ENCODE assay signal across 8 cellular contexts in genomic region chr2:233247744-233248143, GRCh38. TPM values are rescaled to one million over a fixed set of nuclear protein-coding genes. Genes with fewer than 3 reads are reported as not detected.
DNase-seq lines count a peak whose midpoint lies in the region; ATAC-seq and TF ChIP-seq lines count a peak whose summit lies in the region.

No MANE protein-coding gene starts in this region.

- H3K18ac ChIP-seq in IMR-90 (ENCODE audit: low read depth, low read length) = no peak overlapping the region

- TF ChIP-seq CTCF in IMR-90 (conservative IDR thresholded peaks at IDR 0.05; ENCODE audit: low read depth, low read length) = no peak

- H3K9me3 Mint-ChIP-seq in effector memory CD8-positive, alpha-beta T cell = no peaks in the 10 kb centered on the region

- H3K4me1 ChIP-seq in IMR-90 (ENCODE audit: control insufficient read depth, insufficient read depth, low read length) = no peaks in the 10 kb centered on the region

- TF ChIP-seq POLR2A in IMR-90 (IDR thresholded peaks at IDR 0.05; ENCODE audit: low read depth, low read length) = no peak

- intact Hi-C loops in IMR-90 (cut with micrococcal nuclease) = no loop called here

- H3K9me1 ChIP-seq in IMR-90 (ENCODE audit: insufficient read depth, low read length) = no peaks in the 10 kb centered on the region

- no peak overlapping the region for H2AK9ac ChIP-seq in IMR-90 (replicated peaks; ENCODE audit: low read depth, low read length, poor library complexity)

- no peak overlapping the region for H3K14ac ChIP-seq in IMR-90 (replicated peaks; ENCODE audit: low read depth, low read length)

- H3K4me3 Mint-ChIP-seq in effector memory CD8-positive, alpha-beta T cell = no peak overlapping the region

- ATAC-seq in IMR-90 (ENCODE audit: low read depth) = no peak
- ATAC-seq in effector memory CD8-positive, alpha-beta T cell (replicated peaks) = peak; percentile 39

- H4K8ac ChIP-seq in IMR-90 (ENCODE audit: low read depth in 2 of 2, low read length in 2 of 2) = no peak overlapping the region

- no peak for TF ChIP-seq RAD21 in IMR-90 (IDR thresholded peaks at IDR 0.05; ENCODE audit: low read length)

- no peak overlapping the region for H2AFZ ChIP-seq in IMR-90 (replicated peaks; ENCODE audit: low read length, poor library complexity)

- H3K56ac ChIP-seq in IMR-90 (ENCODE audit: extremely low read depth, insufficient read depth, low read length) = no peak overlapping the region

- no peaks in the 10 kb centered on the region for H3K36me3 ChIP-seq in IMR-90 (ENCODE audit: control insufficient read depth, insufficient read depth, low read length)

- no peaks in the 10 kb centered on the region for H3K27me3 Mint-ChIP-seq in effector memory CD8-positive, alpha-beta T cell

- H3K79me1 ChIP-seq in IMR-90 (ENCODE audit: low read depth in 1 of 2, low read length in 2 of 2) = peaks cover 5 to 11% of the 10 kb centered on the region in 2 experiments; a peak in 3 of 4 replicates

- H3K4ac ChIP-seq in IMR-90 (ENCODE audit: low read depth, low read length) = no peak overlapping the region

- no TSS peak for BruUV-seq in IMR-90 (replicated peaks; lab: Mats Ljungman, UMichigan)

- peaks cover 26 to 36% of the 10 kb centered on the region in 2 donors for H3K4me1 Mint-ChIP-seq in effector memory CD8-positive, alpha-beta T cell (ENCODE audit: low read depth in 2 of 2)

- CTCF ChIA-PET in IMR-90 (lab: Yijun Ruan, JAX) = no interaction called here

- POLR2A ChIA-PET in IMR-90 (lab: Charles Lee; ENCODE audit: unreplicated experiment) = no interaction called here

- peak overlapping the region; percentile 47 to 63 for H3K27ac Mint-ChIP-seq in effector memory CD8-positive, alpha-beta T cell

- peaks cover 18% of the 10 kb centered on the region for H3K36me3 Mint-ChIP-seq in effector memory CD8-positive, alpha-beta T cell (ENCODE audit: insufficient read depth)

- no peak overlapping the region for H3K27ac ChIP-seq in IMR-90 (ENCODE audit: insufficient read depth, low read length)

- no peak overlapping the region for H4K5ac ChIP-seq in IMR-90 (ENCODE audit: low read depth, low read length)

- no peak overlapping the region for H3K9ac ChIP-seq in IMR-90 (ENCODE audit: low read depth, low read length)

- H2AK5ac ChIP-seq in IMR-90 (ENCODE audit: low read depth, low read length) = no peak overlapping the region

- no peak overlapping the region for H2BK15ac ChIP-seq in IMR-90 (ENCODE audit: low read depth, low read length)

- H3K4me3 ChIP-seq in IMR-90 (ENCODE audit: insufficient read depth, low read depth, low read length) = no peak overlapping the region

- H2BK5ac ChIP-seq in IMR-90 (ENCODE audit: low read depth, low read length, poor library complexity, severe bottlenecking) = no peak overlapping the region

- H3K9me3 ChIP-seq in IMR-90 (ENCODE audit: control insufficient read depth, insufficient read depth, low read length) = no peaks in the 10 kb centered on the region

- H3K27me3 ChIP-seq in IMR-90 (ENCODE audit: control insufficient read depth, insufficient read depth, low read length) = peaks cover 3% of the 10 kb centered on the region; the same call in 1 of the 2 replicates

- no peak overlapping the region for H4K91ac ChIP-seq in IMR-90 (ENCODE audit: insufficient read depth, low read depth, low read length)

- dilution Hi-C loops in IMR-90 (cut with HindIII; ENCODE audit: low sequenced_read_pairs, unreplicated experiment) = no loop called here

- no peak overlapping the region for H2BK120ac ChIP-seq in IMR-90 (ENCODE audit: low read depth, low read length)

- no peak overlapping the region for H3K4me2 ChIP-seq in IMR-90 (ENCODE audit: low read depth, low read length)

- DNase-seq in IMR-90 (peak; percentile 34), OCI-M2 (lab: John Stamatoyannopoulos, UW; ENCODE audit: unreplicated experiment) (no peak), NCI-H2227 treated with DMSO at 0.1 percent for 48 hours (lab: John Stamatoyannopoulos, UW) (no peak), Ammon's horn (ENCODE audit: low spot score) (no peak), hepatic stellate cell (ENCODE audit: low spot score) (no peak)
- peak; percentile 49 for DNase-seq in activated CD4-positive, alpha-beta T cell treated with anti-CD3 and anti-CD28 coated beads for 1 hour
- peak in 1 of 3 experiments; percentile 16 for DNase-seq in effector memory CD8-positive, alpha-beta T cell
- peak; percentile 30 to 54 for DNase-seq in stimulated activated CD4-positive, alpha-beta T cell treated with anti-CD3 and anti-CD28 coated beads, Interleukin-4, amount 100 ng/mL, for 48 hours (ENCODE audit: low read depth in 2 of 2)

- no peak overlapping the region for H2BK20ac ChIP-seq in IMR-90 (ENCODE audit: low read depth, low read length)

- no peak overlapping the region for H3K23ac ChIP-seq in IMR-90 (ENCODE audit: low read depth, low read length)

- no peaks in the 10 kb centered on the region for H4K20me1 ChIP-seq in IMR-90 (ENCODE audit: insufficient read depth, low read length)

- in situ Hi-C loops in IMR-90 (cut with MboI; ENCODE audit: low sequenced_read_pairs) = no loop called here

TF ChIP-seq in IMR-90, 13 proteins besides CTCF, POLR2A, EP300 and RAD21:
- TF ChIP-seq CEBPB (IDR thresholded peaks at IDR 0.05; ENCODE audit: low read depth, low read length) (no peak), ELK1 (IDR thresholded peaks at IDR 0.05; ENCODE audit: borderline replicate concordance, low read depth, low read length) (no peak), CHD1 (IDR thresholded peaks at IDR 0.05; ENCODE audit: low read depth, low read length) (no peak), MXI1 (IDR thresholded peaks at IDR 0.05; ENCODE audit: borderline replicate concordance, low read depth, low read length) (no peak), BHLHE40 (IDR thresholded peaks at IDR 0.05; ENCODE audit: low read depth, low read length) (no peak), USF2 (IDR thresholded peaks at IDR 0.05; ENCODE audit: low read depth, low read length) (no peak), NFE2L2 (IDR thresholded peaks at IDR 0.05; ENCODE audit: low read depth, low read length) (no peak), SMC3 (IDR thresholded peaks at IDR 0.05; ENCODE audit: low read depth, low read length) (no peak), FOS (IDR thresholded peaks at IDR 0.05; ENCODE audit: low read depth, low read length) (no peak)

RNA-seq across cellular contexts. Expression of gene ATG16L1, which starts 3.7 kb away (rescaled TPM):
- 26.2 and 26.9 TPM in 2 replicates for total RNA-seq in IMR-90 (2012; rRNA removed)
- polyA plus RNA-seq in IMR-90 (2012; rRNA removed) = 17.6 and 20.0 TPM in 2 replicates
- 14.7 and 16.6 TPM in 2 replicates for polyA plus RNA-seq in IMR-90 (2012; cell fraction: cytosol; rRNA removed)
- polyA plus RNA-seq in IMR-90 (2012; cell fraction: nucleus; rRNA removed; ENCODE audit: low replicate concordance) = 38.1 and 55.3 TPM in 2 replicates

RNA-seq across cellular contexts. Expression of gene SAG, which starts 59.9 kb away (rescaled TPM):
- total RNA-seq in IMR-90 (2012; rRNA removed) = not detected in 2 replicates
- not detected in 2 replicates for polyA plus RNA-seq in IMR-90 (2012; rRNA removed)
- polyA plus RNA-seq in IMR-90 (2012; cell fraction: cytosol; rRNA removed) = not detected in 2 replicates
- not detected in 2 replicates for polyA plus RNA-seq in IMR-90 (2012; cell fraction: nucleus; rRNA removed; ENCODE audit: low replicate concordance)

Comparison
In these comparisons a context has a peak if more than half of its experiments do, and no peak if none do; other contexts are left out.
1. DNase-seq: peak in IMR-90 (single experiment), activated CD4-positive, alpha-beta T cell treated with anti-CD3 and anti-CD28 coated beads for 1 hour (single experiment) and stimulated activated CD4-positive, alpha-beta T cell treated with anti-CD3 and anti-CD28 coated beads, Interleukin-4, amount 100 ng/mL, for 48 hours (2 of 2); none in OCI-M2 (single experiment), NCI-H2227 treated with DMSO at 0.1 percent for 48 hours (single experiment), Ammon's horn (single experiment) and hepatic stellate cell (single experiment).